1 cellular context compared by ENCODE assay signal in genomic region chr22:28773461-28773867, GRCh38.
TF ChIP-seq lines count a peak whose summit lies in the region.

No MANE protein-coding gene starts in this region.

TF ChIP-seq in GM23338, 12 proteins besides CTCF, POLR2A, EP300 and RAD21 (continued from another document):
- TF ChIP-seq REST (IDR thresholded peaks at IDR 0.05; ENCODE audit: unreplicated experiment) (no peak), ETS1 (IDR thresholded peaks at IDR 0.05) (no peak), ZNF331 (CRISPR knock-in tag; IDR thresholded peaks at IDR 0.05; ENCODE audit: low read depth) (no peak), ZNF114 (CRISPR knock-in tag; IDR thresholded peaks at IDR 0.05) (no peak), POLR2AphosphoS5 (IDR thresholded peaks at IDR 0.05; ENCODE audit: low read depth) (no peak), STAT1 (IDR thresholded peaks at IDR 0.05; ENCODE audit: unreplicated experiment) (no peak)
